21 cellular contexts compared by ENCODE assay signal in the genomic region with DNA sequence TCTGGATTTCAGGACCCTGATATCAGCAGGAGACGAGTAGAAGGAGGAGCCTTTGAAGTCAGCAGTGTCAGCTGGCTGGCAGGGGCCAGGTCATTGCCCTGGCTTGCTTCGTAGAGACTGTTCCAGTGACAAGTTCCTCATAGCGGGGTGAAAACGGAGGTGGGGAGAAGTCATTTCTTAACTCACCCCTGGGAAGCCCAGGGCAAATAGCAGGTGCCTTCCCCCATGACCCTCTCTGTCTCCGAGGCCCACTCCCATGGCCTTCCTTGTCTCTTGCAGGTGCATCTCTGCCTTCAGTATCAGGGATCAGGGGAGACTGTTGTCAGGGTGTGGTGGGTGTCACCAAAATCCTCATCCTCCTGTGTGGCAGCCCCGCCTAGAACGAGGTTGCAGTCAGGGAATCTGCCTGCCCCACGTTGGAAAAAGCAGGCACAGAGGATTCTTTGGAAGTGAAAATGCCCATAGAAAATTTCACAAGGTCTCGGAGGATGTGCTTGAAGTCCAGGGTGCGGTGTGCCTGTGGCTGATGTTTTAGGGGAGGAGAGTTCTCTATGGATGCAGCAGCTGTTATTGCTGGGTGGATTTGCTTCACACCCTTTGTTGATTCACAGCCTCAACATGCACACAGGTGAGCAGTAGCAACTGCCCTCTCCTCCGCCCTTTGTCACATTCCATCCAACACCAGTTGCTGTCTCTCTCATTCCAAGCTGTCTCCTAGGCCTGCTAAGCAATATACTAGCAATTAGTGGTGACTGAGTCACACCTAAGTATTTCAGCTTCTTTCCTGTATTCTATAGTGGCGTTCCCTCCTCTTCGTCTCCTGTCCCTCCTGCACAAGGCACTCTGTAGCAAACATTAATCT.
DNase-seq lines count a peak whose midpoint lies in the region; ATAC-seq and TF ChIP-seq lines count a peak whose summit lies in the region.
"Had no signal": no experiment of that assay in that cellular context is flagged by ENCODE, and none has a peak within 500 bp of the region (broad histone marks: within the 10 kb centered on the region; RNA-seq: fewer than 3 reads in every experiment).

No MANE protein-coding gene starts in this region.

- no peak for TF ChIP-seq CTCF in GM23338 (conservative IDR thresholded peaks at IDR 0.05; ENCODE audit: low read depth in 2 of 2)
- no peak for TF ChIP-seq CTCF in esophagus muscularis mucosa (IDR thresholded peaks at IDR 0.05)
- TF ChIP-seq CTCF in osteocyte (IDR thresholded peaks at IDR 0.05): no peak
- TF ChIP-seq CTCF in sigmoid colon (IDR thresholded peaks at IDR 0.05): no peak

- H3K4me2 ChIP-seq in GM23338: no peak overlapping the region

- ATAC-seq in GM23338 (no peak), GM21381 (IDR thresholded peaks at IDR 0.05; ENCODE audit: unreplicated experiment) (no peak)
- ATAC-seq: Right ventricle myocardium inferior had no signal

- no peak overlapping the region for H3K4me3 Mint-ChIP-seq in GM23338
- no peak overlapping the region for H3K4me3 Mint-ChIP-seq in osteocyte (ENCODE audit: unreplicated experiment)
- H3K4me3 Mint-ChIP-seq: activated CD4-positive, alpha-beta T cell treated with anti-CD3 and anti-CD28 coated beads, Interleukin-2, amount 10 ng/mL, durations not matched to agents 24 days and 14 days; activated naive CD4-positive, alpha-beta T cell treated with anti-CD3 and anti-CD28 coated beads for 36 hours; endodermal cell; mesothelial cell of epicardium; neural crest cell had no signal

- H3K27ac Mint-ChIP-seq in GM23338 (no peak overlapping the region), osteocyte (ENCODE audit: unreplicated experiment) (no peak overlapping the region)
- H3K27ac Mint-ChIP-seq: activated CD4-positive, alpha-beta T cell treated with anti-CD3 and anti-CD28 coated beads, Interleukin-2, amount 10 ng/mL, durations not matched to agents 24 days and 14 days; activated naive CD4-positive, alpha-beta T cell treated with anti-CD3 and anti-CD28 coated beads for 36 hours; endodermal cell; mesothelial cell of epicardium had no signal

- intact Hi-C loops in esophagus muscularis mucosa (cut with DNase I): no loop called here
- intact Hi-C loops in sigmoid colon (cut with DNase I): loop anchor here (5.0 kb wide), 1 partner anchor 174 kb away; no protein-coding TSS in a partner anchor

- no peaks in the 10 kb centered on the region; the same call in 1 of the 2 replicates for H3K9me2 ChIP-seq in GM23338 (ENCODE audit: insufficient read depth)

- no peaks in the 10 kb centered on the region for H4K20me1 ChIP-seq in GM23338 (replicated peaks; ENCODE audit: insufficient read depth)

- H3K27ac ChIP-seq in GM23338 (ENCODE audit: low read depth) (no peak overlapping the region), esophagus muscularis mucosa (replicated peaks in 1 of 4) (no peak overlapping the region), sigmoid colon (no peak overlapping the region)
- H3K27ac ChIP-seq: ascending aorta, HL-60 had no signal

- TF ChIP-seq POLR2A in esophagus muscularis mucosa (IDR thresholded peaks at IDR 0.05; ENCODE audit: low read depth) (no peak), sigmoid colon (IDR thresholded peaks at IDR 0.05) (no peak)

- H3K4me1 ChIP-seq in GM23338 (ENCODE audit: insufficient read depth) (0 out of 2 replicates have a peak, but pooled peaks cover 3% of the 10 kb centered on the region), esophagus muscularis mucosa (peaks cover 0 to 5% (median 0%) of the 10 kb centered on the region in 4 donors), sigmoid colon (no peaks in the 10 kb centered on the region)
- H3K4me1 ChIP-seq: ascending aorta had no signal

- H3F3A ChIP-seq in GM23338 (replicated peaks; ENCODE audit: low read depth): no peaks in the 10 kb centered on the region

- H3K36me3 Mint-ChIP-seq in GM23338 (ENCODE audit: low read depth) (no peaks in the 10 kb centered on the region), osteocyte (ENCODE audit: unreplicated experiment) (no peaks in the 10 kb centered on the region)
- H3K36me3 Mint-ChIP-seq: mesothelial cell of epicardium had no signal

- no peak for TF ChIP-seq EP300 in esophagus muscularis mucosa (IDR thresholded peaks at IDR 0.05)
- TF ChIP-seq EP300 in sigmoid colon (IDR thresholded peaks at IDR 0.05): no peak

- 0 out of 2 replicates have a peak overlapping the region, but pooled peaks have one; percentile 18 for H2AFZ ChIP-seq in GM23338

- H3K4me3 ChIP-seq in GM23338 (no peak overlapping the region), esophagus muscularis mucosa (no peak overlapping the region), sigmoid colon (no peak overlapping the region)
- H3K4me3 ChIP-seq: ascending aorta had no signal

- DNase-seq in GM23338 (ENCODE audit: low spot score): no peak
- DNase-seq in M059J (ENCODE audit: low read depth): peak; percentile 22
- DNase-seq in esophagus muscularis mucosa (ENCODE audit: extremely low spot score): peak; percentile 53
- DNase-seq in osteocyte (ENCODE audit: extremely low spot score, unreplicated experiment): peak; percentile 53
- DNase-seq in sigmoid colon: no peak
- no peak for DNase-seq in stimulated activated CD4-positive, alpha-beta T cell treated with anti-CD3 and anti-CD28 coated beads, Interleukin-4, amount 100 ng/mL, for 24 hours
- DNase-seq: activated CD4-positive, alpha-beta T cell treated with anti-CD3 and anti-CD28 coated beads, Interleukin-2, amount 10 ng/mL, durations not matched to agents 24 days and 14 days; activated naive CD4-positive, alpha-beta T cell treated with anti-CD3 and anti-CD28 coated beads for 36 hours; activated T-cell treated with anti-CD3 and anti-CD28 coated beads for 4 hours; endodermal cell; kidney glomerular epithelial cell; MV-4-11; NCI-H1694 treated with DMSO at 0.1 percent for 48 hours; NK-92 treated with Interleukin-12 subunit alpha and Interleukin-12 subunit beta, amount 100 ng/mL, for 24 hours; SW 1271 had no signal

- no peaks in the 10 kb centered on the region for H3K36me3 ChIP-seq in GM23338 (ENCODE audit: insufficient read depth)
- no peaks in the 10 kb centered on the region for H3K36me3 ChIP-seq in esophagus muscularis mucosa
- H3K36me3 ChIP-seq in sigmoid colon: no peaks in the 10 kb centered on the region
- H3K36me3 ChIP-seq: ascending aorta had no signal

- H3K27me3 ChIP-seq in GM23338 (ENCODE audit: insufficient read depth) (no peaks in the 10 kb centered on the region), esophagus muscularis mucosa (peaks cover 0 to 10% (median 0%) of the 10 kb centered on the region in 4 donors), sigmoid colon (peaks cover 0 to 14% (median 0%) of the 10 kb centered on the region in 3 donors)
- H3K27me3 ChIP-seq: ascending aorta had no signal

- H3K4me1 Mint-ChIP-seq in GM23338 (peaks cover 6% of the 10 kb centered on the region), osteocyte (ENCODE audit: unreplicated experiment) (peaks cover 3% of the 10 kb centered on the region)
- H3K4me1 Mint-ChIP-seq: mesothelial cell of epicardium, neural crest cell had no signal

- H3K79me2 ChIP-seq in GM23338 (replicated peaks; ENCODE audit: insufficient read depth): no peaks in the 10 kb centered on the region

- peaks cover 4% of the 10 kb centered on the region for H3K27me3 Mint-ChIP-seq in GM23338 (ENCODE audit: insufficient read depth, low read depth, poor library complexity)
- peaks cover 19% of the 10 kb centered on the region for H3K27me3 Mint-ChIP-seq in osteocyte (ENCODE audit: unreplicated experiment)

- H3K9me3 ChIP-seq in esophagus muscularis mucosa: no peaks in the 10 kb centered on the region
- H3K9me3 ChIP-seq in sigmoid colon: no peaks in the 10 kb centered on the region
- H3K9me3 ChIP-seq: ascending aorta had no signal

- 79% methylated on average over 13 of the region's 13 CpGs for WGBS in esophagus muscularis mucosa
- 78 to 86% methylated on average over 13 of the region's 13 CpGs for WGBS in sigmoid colon, 2 donors

- H3K9me3 Mint-ChIP-seq in GM23338 (no peaks in the 10 kb centered on the region), osteocyte (ENCODE audit: unreplicated experiment) (no peaks in the 10 kb centered on the region)
- H3K9me3 Mint-ChIP-seq: activated CD4-positive, alpha-beta T cell treated with anti-CD3 and anti-CD28 coated beads, Interleukin-2, amount 10 ng/mL, durations not matched to agents 24 days and 14 days; activated naive CD4-positive, alpha-beta T cell treated with anti-CD3 and anti-CD28 coated beads for 36 hours; endodermal cell; mesothelial cell of epicardium; neural crest cell had no signal

TF ChIP-seq in GM23338, 12 proteins besides CTCF, POLR2A, EP300 and RAD21 (continues in another document):
- TF ChIP-seq STAT1 (IDR thresholded peaks at IDR 0.05; ENCODE audit: unreplicated experiment) (no peak), ZNF114 (CRISPR knock-in tag; IDR thresholded peaks at IDR 0.05) (no peak), ETS1 (IDR thresholded peaks at IDR 0.05) (no peak), NANOG (IDR thresholded peaks at IDR 0.05; ENCODE audit: borderline replicate concordance) (no peak)

Comparison
In these comparisons a context has a peak if more than half of its experiments do, and no peak if none do; other contexts are left out.
1. DNase-seq: peak in M059J (single experiment), esophagus muscularis mucosa (single experiment) and osteocyte (single experiment); none in GM23338 (single experiment), sigmoid colon (single experiment) and stimulated activated CD4-positive, alpha-beta T cell treated with anti-CD3 and anti-CD28 coated beads, Interleukin-4, amount 100 ng/mL, for 24 hours (single experiment).